In genomic region chr3:122977645-122978466, GRCh38 we compare ENCODE assay signal across 8 cellular contexts. TPM values are rescaled to one million over a fixed set of nuclear protein-coding genes. Genes with fewer than 3 reads are reported as not detected.
DNase-seq lines count a peak whose midpoint lies in the region; ATAC-seq, FAIRE-seq and TF ChIP-seq lines count a peak whose summit lies in the region.

No MANE protein-coding gene starts in this region.

- in situ Hi-C loops in ACHN (cut with HindIII; ENCODE audit: low pct_ligation_motif_present, low pct_unique_long_range_greater_than_20kb, low sequenced_read_pairs): no loop called here

- intact Hi-C loops in body of pancreas (cut with DNase I): no loop called here
- intact Hi-C loops in kidney (cut with DNase I): no loop called here

- TF ChIP-seq CTCF in body of pancreas (IDR thresholded peaks at IDR 0.05) (no peak), kidney (IDR thresholded peaks at IDR 0.05; ENCODE audit: borderline replicate concordance, extremely low read depth, insufficient read depth) (no peak), MM.1S (IDR thresholded peaks at IDR 0.05; ENCODE audit: low read length) (no peak)

- H4K20me1 ChIP-seq in MM.1S (ENCODE audit: insufficient read depth, low read length): no peaks in the 10 kb centered on the region

- H3K27ac ChIP-seq in body of pancreas: no peak overlapping the region
- H3K27ac ChIP-seq in kidney (ENCODE audit: low read depth in 2 of 2, low read length in 2 of 2): peak overlapping the region in 1 of 2 donors; percentile 43
- no peak overlapping the region for H3K27ac ChIP-seq in MM.1S (ENCODE audit: low read length)

- H3F3A ChIP-seq in MM.1S (ENCODE audit: insufficient read depth, low read length): no peaks in the 10 kb centered on the region

- H3K9me2 ChIP-seq in MM.1S (replicated peaks; ENCODE audit: insufficient read depth, low read length): no peaks in the 10 kb centered on the region

- H3K4me3 ChIP-seq in body of pancreas: no peak overlapping the region
- no peak overlapping the region for H3K4me3 ChIP-seq in kidney (ENCODE audit: low read length in 2 of 2)
- H3K4me3 ChIP-seq in MM.1S (ENCODE audit: low read length): no peak overlapping the region

- H3K27me3 ChIP-seq in body of pancreas: no peaks in the 10 kb centered on the region
- no peaks in the 10 kb centered on the region for H3K27me3 ChIP-seq in MM.1S (replicated peaks; ENCODE audit: insufficient read depth, low read length)

- ATAC-seq in body of pancreas (peak; percentile 67), HG03135 (IDR thresholded peaks at IDR 0.05; ENCODE audit: unreplicated experiment) (no peak), HG03280 (IDR thresholded peaks at IDR 0.05; ENCODE audit: unreplicated experiment) (no peak)

- WGBS in body of pancreas, 2 donors: 60 to 74% methylated on average over 6 to 14 of the region's 14 CpGs

- no peak for TF ChIP-seq POLR2A in body of pancreas (IDR thresholded peaks at IDR 0.05)

- no peak overlapping the region for H2AFZ ChIP-seq in MM.1S (ENCODE audit: low read length)

- H3K4me1 ChIP-seq in body of pancreas (no peaks in the 10 kb centered on the region), kidney (ENCODE audit: control insufficient read depth in 1 of 2, insufficient read depth in 1 of 2, low read depth in 1 of 2, low read length in 2 of 2) (peaks cover 9 to 18% of the 10 kb centered on the region in 2 donors), MM.1S (ENCODE audit: low read length) (no peaks in the 10 kb centered on the region)

- H3K4me2 ChIP-seq in MM.1S (ENCODE audit: low read depth, low read length): no peak overlapping the region

- H3K9me3 ChIP-seq in body of pancreas (no peaks in the 10 kb centered on the region), kidney (ENCODE audit: control insufficient read depth in 1 of 2, low read length in 2 of 2) (no peaks in the 10 kb centered on the region), MM.1S (replicated peaks; ENCODE audit: insufficient read depth, low read length) (no peaks in the 10 kb centered on the region)

- H3K9ac ChIP-seq in kidney (ENCODE audit: low read length in 2 of 2): no peak overlapping the region
- no peak overlapping the region for H3K9ac ChIP-seq in MM.1S (ENCODE audit: low read length)

- H3K79me2 ChIP-seq in MM.1S (ENCODE audit: low read length): no peaks in the 10 kb centered on the region

- TF ChIP-seq RAD21 in Ishikawa (IDR thresholded peaks at IDR 0.05; ENCODE audit: low read depth): no peak

- TF ChIP-seq EP300 in Ishikawa (IDR thresholded peaks at IDR 0.05; ENCODE audit: borderline replicate concordance): 0 out of 2 replicates have a peak, but pooled peaks have one; percentile 44

- FAIRE-seq in kidney (lab: Jason Lieb, UNC): no peak

- H3K36me3 ChIP-seq in body of pancreas (replicated peaks in 1 of 2; ENCODE audit: insufficient read depth in 1 of 2, low read depth in 2 of 2): no peaks in the 10 kb centered on the region
- no peaks in the 10 kb centered on the region for H3K36me3 ChIP-seq in kidney (ENCODE audit: control insufficient read depth in 1 of 2, insufficient read depth in 2 of 2, low read length in 2 of 2)
- H3K36me3 ChIP-seq in MM.1S (replicated peaks; ENCODE audit: insufficient read depth, low read length): no peaks in the 10 kb centered on the region

- DNase-seq in ACHN: peak; percentile 95
- peak in 3 of 4 donors; percentile 16 to 51 (median 36) for DNase-seq in body of pancreas
- peak; percentile 94 for DNase-seq in kidney
- no peak for DNase-seq in COLO829 (ENCODE audit: low spot score)
- DNase-seq in MM.1S: no peak

TF ChIP-seq in Ishikawa, 13 proteins besides CTCF, POLR2A, EP300 and RAD21:
- TF ChIP-seq FOXM1 (IDR thresholded peaks at IDR 0.05; ENCODE audit: borderline replicate concordance, low read depth) (no peak), EGR1 (IDR thresholded peaks at IDR 0.05) (peak; percentile 24; the same call in 1 of the 2 replicates), TEAD4 (IDR thresholded peaks at IDR 0.05) (peak; percentile 86), MAX (IDR thresholded peaks at IDR 0.05) (0 out of 2 replicates have a peak, but pooled peaks have one; percentile 12), ZBTB7A (IDR thresholded peaks at IDR 0.05; ENCODE audit: low read depth) (0 out of 2 replicates have a peak, but pooled peaks have one; percentile 55), NFIC (IDR thresholded peaks at IDR 0.05) (peak; percentile 85), TCF12 (IDR thresholded peaks at IDR 0.05; ENCODE audit: low read depth) (peak; percentile 81), YY1 (IDR thresholded peaks at IDR 0.05; ENCODE audit: low read depth) (no peak)

RNA-seq across cellular contexts. Expression of gene SEMA5B, which starts 49.7 kb away (rescaled TPM):
- total RNA-seq in body of pancreas (10 to 100 TPM in 1 of 2 donors, 1 to 10 TPM in 1; 1.0 to 15.2 TPM), kidney (8.4 TPM)
- polyA plus RNA-seq in kidney (ENCODE audit: insufficient read depth, low read depth, low replicate concordance): 6.6 TPM

Comparison
In these comparisons a context has a peak if more than half of its experiments do, and no peak if none do; other contexts are left out.
1. DNase-seq: peak in ACHN (single experiment), body of pancreas (3 of 4) and kidney (single experiment); none in COLO829 (single experiment) and MM.1S (single experiment).